31 cellular contexts compared by ENCODE assay signal in genomic region chr3:184785106-184785505, GRCh38. TPM values are rescaled to one million over a fixed set of nuclear protein-coding genes. Genes with fewer than 3 reads are reported as not detected.
DNase-seq lines count a peak whose midpoint lies in the region; ATAC-seq and TF ChIP-seq lines count a peak whose summit lies in the region.
"Had no signal": no experiment of that assay in that cellular context is flagged by ENCODE, and none has a peak within 500 bp of the region (broad histone marks: within the 10 kb centered on the region; RNA-seq: fewer than 3 reads in every experiment).

No MANE protein-coding gene starts in this region.

- H3K4me1 ChIP-seq in SK-N-SH (ENCODE audit: control insufficient read depth in 1 of 2, insufficient read depth in 2 of 2, low read depth in 1 of 2, low read length in 1 of 2) (peaks cover 0 to 13% of the 10 kb centered on the region in 2 experiments; a peak in 2 of 4 replicates), MM.1S (ENCODE audit: low read length) (peaks cover 14% of the 10 kb centered on the region), smooth muscle cell (ENCODE audit: low read depth) (peaks cover 10% of the 10 kb centered on the region)
- H3K4me1 ChIP-seq: BE2C, HAP-1 had no signal

- H3K27me3 ChIP-seq in SK-N-SH (ENCODE audit: insufficient read depth), result 0 out of 2 replicates have a peak, but pooled peaks cover 4% of the 10 kb centered on the region
- 0 out of 2 replicates have a peak, but pooled peaks cover 17% of the 10 kb centered on the region for H3K27me3 ChIP-seq in MM.1S (replicated peaks; ENCODE audit: insufficient read depth, low read length)
- H3K27me3 ChIP-seq in smooth muscle cell (ENCODE audit: low read depth), result no peaks in the 10 kb centered on the region
- H3K27me3 ChIP-seq: BE2C, hepatocyte, MG63, Peyer's patch, upper lobe of right lung had no signal

- H3K27ac ChIP-seq in SK-N-SH (ENCODE audit: low read depth in 2 of 2, low read length in 1 of 2) (no peak overlapping the region), MM.1S (ENCODE audit: low read length) (no peak overlapping the region), SK-N-MC (peak overlapping the region; percentile 97), smooth muscle cell (ENCODE audit: low read depth) (peak overlapping the region; percentile 75)
- H3K27ac ChIP-seq: Peyer's patch, upper lobe of right lung had no signal

- no peaks in the 10 kb centered on the region for H4K20me1 ChIP-seq in SK-N-SH (ENCODE audit: insufficient read depth)
- H4K20me1 ChIP-seq in MM.1S (ENCODE audit: insufficient read depth, low read length), result no peaks in the 10 kb centered on the region
- no peaks in the 10 kb centered on the region for H4K20me1 ChIP-seq in smooth muscle cell (ENCODE audit: low read depth)

- no peaks in the 10 kb centered on the region for H3K9me3 ChIP-seq in SK-N-SH
- no peaks in the 10 kb centered on the region for H3K9me3 ChIP-seq in MM.1S (replicated peaks; ENCODE audit: insufficient read depth, low read length)
- no peaks in the 10 kb centered on the region for H3K9me3 ChIP-seq in SK-N-MC (ENCODE audit: low read depth, low read length)
- H3K9me3 ChIP-seq in smooth muscle cell (replicated peaks; ENCODE audit: low read depth), result no peaks in the 10 kb centered on the region
- H3K9me3 ChIP-seq: BE2C, esophagus muscularis mucosa, HAP-1, MG63, Peyer's patch, upper lobe of right lung had no signal

- POLR2A ChIA-PET in SK-N-SH (lab: Yijun Ruan, JAX), result no interaction called here

- TF ChIP-seq CTCF in SK-N-SH (IDR thresholded peaks at IDR 0.05), result no peak
- TF ChIP-seq CTCF in MM.1S (IDR thresholded peaks at IDR 0.05; ENCODE audit: low read length), result no peak
- TF ChIP-seq CTCF in smooth muscle cell (IDR thresholded peaks at IDR 0.05; ENCODE audit: borderline replicate concordance, insufficient read depth, poor library complexity, severe bottlenecking), result no peak

- H3K79me2 ChIP-seq in SK-N-SH (ENCODE audit: insufficient read depth), result no peaks in the 10 kb centered on the region
- no peaks in the 10 kb centered on the region for H3K79me2 ChIP-seq in MM.1S (ENCODE audit: low read length)
- no peaks in the 10 kb centered on the region for H3K79me2 ChIP-seq in smooth muscle cell (ENCODE audit: low read depth)
- H3K79me2 ChIP-seq: hepatocyte had no signal

- H3K9ac ChIP-seq in SK-N-SH, result no peak overlapping the region
- no peak overlapping the region for H3K9ac ChIP-seq in MM.1S (ENCODE audit: low read length)
- H3K9ac ChIP-seq in SK-N-MC (ENCODE audit: insufficient read length), result peak overlapping the region; percentile 53
- no peak overlapping the region for H3K9ac ChIP-seq in smooth muscle cell (ENCODE audit: low read depth)

- H3F3A ChIP-seq in SK-N-SH (replicated peaks; ENCODE audit: insufficient read depth) (no peaks in the 10 kb centered on the region), MM.1S (ENCODE audit: insufficient read depth, low read length) (no peaks in the 10 kb centered on the region), smooth muscle cell (ENCODE audit: low read depth) (peaks cover 3% of the 10 kb centered on the region)

- no peaks in the 10 kb centered on the region for H3K9me2 ChIP-seq in SK-N-SH
- H3K9me2 ChIP-seq in MM.1S (replicated peaks; ENCODE audit: insufficient read depth, low read length), result no peaks in the 10 kb centered on the region

- TF ChIP-seq EP300 in SK-N-SH (IDR thresholded peaks at IDR 0.05; ENCODE audit: borderline replicate concordance in 1 of 2, low read depth in 1 of 2, low read length in 1 of 2), result no peak

- H3K4me2 ChIP-seq in SK-N-SH, result no peak overlapping the region
- peak overlapping the region; percentile 36 for H3K4me2 ChIP-seq in MM.1S (ENCODE audit: low read depth, low read length)
- H3K4me2 ChIP-seq in smooth muscle cell, result peak overlapping the region; percentile 73

- no peaks in the 10 kb centered on the region for H3K36me3 ChIP-seq in SK-N-SH (replicated peaks in 1 of 2; ENCODE audit: control insufficient read depth in 1 of 2, insufficient read depth in 2 of 2, low read length in 1 of 2)
- H3K36me3 ChIP-seq in MM.1S (replicated peaks; ENCODE audit: insufficient read depth, low read length), result no peaks in the 10 kb centered on the region
- no peaks in the 10 kb centered on the region for H3K36me3 ChIP-seq in SK-N-MC (ENCODE audit: insufficient read depth, low read length)
- no peaks in the 10 kb centered on the region for H3K36me3 ChIP-seq in smooth muscle cell (ENCODE audit: low read depth)
- H3K36me3 ChIP-seq: BE2C, esophagus muscularis mucosa, HAP-1, MG63, Peyer's patch, upper lobe of right lung had no signal

- H2AFZ ChIP-seq in SK-N-SH (ENCODE audit: low read depth) (no peak overlapping the region), MM.1S (ENCODE audit: low read length) (no peak overlapping the region), smooth muscle cell (ENCODE audit: low read depth) (peak overlapping the region; percentile 8)
- H2AFZ ChIP-seq: hepatocyte had no signal

- TF ChIP-seq RAD21 in SK-N-SH (IDR thresholded peaks at IDR 0.05; ENCODE audit: low read length), result no peak

- H3K4me3 ChIP-seq in SK-N-SH (ENCODE audit: low read depth in 2 of 2, low read length in 1 of 2) (no peak overlapping the region), MM.1S (ENCODE audit: low read length) (no peak overlapping the region), SK-N-MC (peak overlapping the region; percentile 67), smooth muscle cell (no peak overlapping the region)
- H3K4me3 ChIP-seq: esophagus muscularis mucosa, HAP-1, hepatocyte, MG63, Peyer's patch, skin epidermis, upper lobe of right lung had no signal

- 64% methylated on average over 6 of the region's 6 CpGs for WGBS in SK-N-SH (ENCODE audit: low lambda C conversion rate)
- WGBS in smooth muscle cell (ENCODE audit: low lambda C conversion rate), result 53% methylated on average over 6 of the region's 6 CpGs

- CTCF ChIA-PET in SK-N-SH (lab: Yijun Ruan, JAX), result interaction anchor here (0.8 to 4.2 kb wide), 8 partner anchors 17 to 414 kb away, joined by 3 to 22 read pairs (median 4); no protein-coding TSS in a partner anchor

- DNase-seq in SK-N-SH, result peak; percentile 5
- DNase-seq in MM.1S, result peak; percentile 45
- DNase-seq in SK-N-MC (ENCODE audit: low read depth, low spot score), result peak; percentile 83
- DNase-seq in smooth muscle cell (lab: John Stamatoyannopoulos, UW; ENCODE audit: unreplicated experiment), result no peak
- DNase-seq in NCI-H2227 (lab: John Stamatoyannopoulos, UW; ENCODE audit: unreplicated experiment), result no peak
- DNase-seq in activated naive CD4-positive, alpha-beta T cell treated with anti-CD3 and anti-CD28 coated beads, Interleukin-2, amount 50 U/mL, for 16 hours, result no peak
- no peak for DNase-seq in NCI-H2107 treated with DMSO at 0.1 percent for 48 hours (lab: John Stamatoyannopoulos, UW; ENCODE audit: unreplicated experiment)
- DNase-seq: activated CD4-positive, alpha-beta T cell treated with anti-CD3 and anti-CD28 coated beads for 48 hours; activated naive CD4-positive, alpha-beta T cell; activated T-cell treated with anti-CD3 and anti-CD28 coated beads, Interleukin-2, amount 50 U/mL, for 4 hours; amniotic stem cell; BE2C; COR-L47; cortex of kidney; DMS79 treated with DMSO at 0.1 percent for 48 hours; endodermal cell; foreskin melanocyte; immature natural killer cell; MG63; NCI-H1694; occipital lobe; Peyer's patch; SIG-M5; stimulated activated CD4-positive, alpha-beta T cell treated with anti-CD3 and anti-CD28 coated beads, Interleukin-1b, Interleukin-23, amount 100 ng/mL, for 48 hours; upper lobe of right lung had no signal

- ATAC-seq in SK-N-SH treated with all-trans-retinoic acid at 6 μM for 48 hours, result no peak
- ATAC-seq: activated T-cell treated with anti-CD3 and anti-CD28 coated beads, Interleukin-2, amount 50 U/mL, for 4 hours; left lobe of liver had no signal

TF ChIP-seq in SK-N-SH, 30 proteins besides CTCF, POLR2A, EP300 and RAD21:
- TF ChIP-seq, protein P1, sequence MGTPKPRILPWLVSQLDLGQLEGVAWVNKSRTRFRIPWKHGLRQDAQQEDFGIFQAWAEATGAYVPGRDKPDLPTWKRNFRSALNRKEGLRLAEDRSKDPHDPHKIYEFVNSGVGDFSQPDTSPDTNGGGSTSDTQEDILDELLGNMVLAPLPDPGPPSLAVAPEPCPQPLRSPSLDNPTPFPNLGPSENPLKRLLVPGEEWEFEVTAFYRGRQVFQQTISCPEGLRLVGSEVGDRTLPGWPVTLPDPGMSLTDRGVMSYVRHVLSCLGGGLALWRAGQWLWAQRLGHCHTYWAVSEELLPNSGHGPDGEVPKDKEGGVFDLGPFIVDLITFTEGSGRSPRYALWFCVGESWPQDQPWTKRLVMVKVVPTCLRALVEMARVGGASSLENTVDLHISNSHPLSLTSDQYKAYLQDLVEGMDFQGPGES (IDR thresholded peaks at IDR 0.05; ENCODE audit: low read depth, low read length), result no peak
- TF ChIP-seq JUND (IDR thresholded peaks at IDR 0.05) (no peak), CHD2 (IDR thresholded peaks at IDR 0.05; ENCODE audit: low read length, partially characterized antibody) (no peak), TAF1 (IDR thresholded peaks at IDR 0.05; ENCODE audit: borderline replicate concordance, low read depth, low read length) (no peak), MEF2A (IDR thresholded peaks at IDR 0.05; ENCODE audit: borderline replicate concordance, low read depth) (no peak), YY1 (IDR thresholded peaks at IDR 0.05; ENCODE audit: low read depth) (no peak), TCF12 (IDR thresholded peaks at IDR 0.05) (no peak)

TF ChIP-seq in SK-N-SH treated with all-trans-retinoic acid at 6 μM for 48 hours, 23 proteins besides CTCF, POLR2A, EP300 and RAD21:
- TF ChIP-seq ESRRG (CRISPR knock-in tag; IDR thresholded peaks at IDR 0.05), result no peak
- no peak for TF ChIP-seq OSR1 (CRISPR knock-in tag; IDR thresholded peaks at IDR 0.05)

RNA-seq across cellular contexts. Expression of gene VPS8, which starts 26.9 kb away (rescaled TPM):
- polyA plus RNA-seq in SK-N-SH (2012; rRNA removed) (12.8 and 15.9 TPM in 2 replicates), smooth muscle cell (16.1 TPM in 2 replicates)
- polyA plus RNA-seq in SK-N-SH (2012; cell fraction: cytosol; rRNA removed), result 11.0 and 11.7 TPM in 2 replicates
- polyA plus RNA-seq in SK-N-SH (2012; cell fraction: nucleus; rRNA removed), result 25.7 and 55.8 TPM in 2 replicates
- total RNA-seq in smooth muscle cell, result 42.2 and 53.9 TPM in 2 replicates

Comparison
In these comparisons a context has a peak if more than half of its experiments do, and no peak if none do; other contexts are left out.
1. DNase-seq: peak in SK-N-SH (single experiment), MM.1S (single experiment) and SK-N-MC (single experiment); none in smooth muscle cell (single experiment), NCI-H2227 (single experiment), activated naive CD4-positive, alpha-beta T cell treated with anti-CD3 and anti-CD28 coated beads, Interleukin-2, amount 50 U/mL, for 16 hours (single experiment) and NCI-H2107 treated with DMSO at 0.1 percent for 48 hours (single experiment).
2. H3K27ac ChIP-seq: peak in SK-N-MC (single experiment) and smooth muscle cell (single experiment); none in SK-N-SH (0 of 2) and MM.1S (single experiment).